In the genomic region with DNA sequence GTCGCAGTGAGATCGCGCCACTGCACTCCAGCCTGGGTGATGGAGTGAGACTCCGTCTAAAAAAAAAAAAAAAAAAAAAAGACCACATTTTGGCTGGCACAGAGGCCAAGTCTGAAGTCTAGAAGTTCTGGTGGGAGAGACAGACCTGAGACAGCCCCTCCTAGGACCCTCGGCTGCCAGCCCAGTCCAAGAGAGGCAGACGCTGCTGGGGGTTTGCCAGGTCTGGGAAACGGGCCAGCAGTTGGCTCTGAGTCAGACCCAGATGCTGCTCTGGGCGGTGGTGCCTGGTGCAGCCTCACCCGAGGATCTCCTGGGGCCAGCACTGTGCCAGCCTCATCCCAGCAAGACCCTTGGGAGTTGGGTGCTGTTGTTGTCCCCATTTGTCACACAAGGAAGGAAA, we compare ENCODE assay signal across 8 cellular contexts. TPM values are rescaled to one million over a fixed set of nuclear protein-coding genes. Genes with fewer than 3 reads are reported as not detected.
A peak's percentile ranks its signal among the peaks of the same experiment; 100 is the strongest.
DNase-seq lines count a peak whose midpoint lies in the region; ATAC-seq lines count a peak whose summit lies in the region.

No MANE protein-coding gene starts in this region.

- H3K27me3 Mint-ChIP-seq in activated naive CD4-positive, alpha-beta T cell treated with anti-CD3 and anti-CD28 coated beads, Interleukin-2, amount 10 ng/mL, durations not matched to agents 7 days and 5 days, result no peaks in the 10 kb centered on the region

- peaks cover 33% of the 10 kb centered on the region for H3K4me1 Mint-ChIP-seq in activated naive CD4-positive, alpha-beta T cell treated with anti-CD3 and anti-CD28 coated beads, Interleukin-2, amount 10 ng/mL, durations not matched to agents 7 days and 5 days

- H3K36me3 Mint-ChIP-seq in activated naive CD4-positive, alpha-beta T cell treated with anti-CD3 and anti-CD28 coated beads, Interleukin-2, amount 10 ng/mL, durations not matched to agents 7 days and 5 days, result peaks cover 57% of the 10 kb centered on the region
- peaks cover 4 to 41% of the 10 kb centered on the region in 2 donors for H3K36me3 Mint-ChIP-seq in activated naive CD4-positive, alpha-beta T cell treated with anti-CD3 and anti-CD28 coated beads, Interleukin-2, amount 50 U/mL, for 72 hours

- peak overlapping the region; percentile 51 for H3K27ac Mint-ChIP-seq in activated naive CD4-positive, alpha-beta T cell treated with anti-CD3 and anti-CD28 coated beads, Interleukin-2, amount 10 ng/mL, durations not matched to agents 7 days and 5 days
- no peak overlapping the region for H3K27ac Mint-ChIP-seq in activated naive CD4-positive, alpha-beta T cell treated with anti-CD3 and anti-CD28 coated beads, Interleukin-2, amount 50 U/mL, for 72 hours

- no peak for ATAC-seq in activated naive CD4-positive, alpha-beta T cell treated with anti-CD3 and anti-CD28 coated beads, Interleukin-2, amount 50 U/mL, for 72 hours
- ATAC-seq in GM18909 (IDR thresholded peaks at IDR 0.05; ENCODE audit: poor library complexity, unreplicated experiment), result no peak

- no peak for DNase-seq in activated naive CD4-positive, alpha-beta T cell treated with anti-CD3 and anti-CD28 coated beads, Interleukin-2, amount 10 ng/mL, durations not matched to agents 7 days and 5 days
- no peak for DNase-seq in activated naive CD4-positive, alpha-beta T cell treated with anti-CD3 and anti-CD28 coated beads, Interleukin-2, amount 50 U/mL, for 72 hours (ENCODE audit: low spot score in 2 of 2)
- DNase-seq in amygdala (lab: John Stamatoyannopoulos, UW), result peak in 55 of 56 donors; percentile 41 to 98 (median 89)
- peak; percentile 86 to 96 for DNase-seq in hippocampal formation (lab: John Stamatoyannopoulos, UW)
- DNase-seq in ureter (ENCODE audit: low spot score), result peak; percentile 70
- no peak for DNase-seq in Kasumi-1 (lab: John Stamatoyannopoulos, UW)
- no peak for DNase-seq in SKM-1 treated with dmso at 0.1 percent for 144 hours (lab: John Stamatoyannopoulos, UW; ENCODE audit: unreplicated experiment)

- no peak overlapping the region for H3K4me3 Mint-ChIP-seq in activated naive CD4-positive, alpha-beta T cell treated with anti-CD3 and anti-CD28 coated beads, Interleukin-2, amount 10 ng/mL, durations not matched to agents 7 days and 5 days

- CTCF ChIA-PET in activated naive CD4-positive, alpha-beta T cell treated with anti-CD3 and anti-CD28 coated beads, Interleukin-2, amount 10 ng/mL, durations not matched to agents 7 days and 5 days (lab: Charles Lee), result interaction anchor here (1.4 kb wide), 1 partner anchor 9 kb away, joined by 3 read pairs; no protein-coding TSS in a partner anchor

- no peaks in the 10 kb centered on the region for H3K9me3 Mint-ChIP-seq in activated naive CD4-positive, alpha-beta T cell treated with anti-CD3 and anti-CD28 coated beads, Interleukin-2, amount 10 ng/mL, durations not matched to agents 7 days and 5 days
- H3K9me3 Mint-ChIP-seq in activated naive CD4-positive, alpha-beta T cell treated with anti-CD3 and anti-CD28 coated beads, Interleukin-2, amount 50 U/mL, for 72 hours, result no peaks in the 10 kb centered on the region

RNA-seq across cellular contexts. Expression of gene FCHO1, which starts 5.8 kb away (rescaled TPM):
- total RNA-seq in activated naive CD4-positive, alpha-beta T cell treated with anti-CD3 and anti-CD28 coated beads, Interleukin-2, amount 50 U/mL, for 72 hours, result 10 to 100 TPM; 62.0 to 81.4 TPM
- 4.8 TPM for total RNA-seq in ureter

RNA-seq across cellular contexts. Expression of gene B3GNT3, which starts 37.8 kb away (rescaled TPM):
- under 1 TPM; 0.30 to 0.41 TPM for total RNA-seq in activated naive CD4-positive, alpha-beta T cell treated with anti-CD3 and anti-CD28 coated beads, Interleukin-2, amount 50 U/mL, for 72 hours
- 88.2 TPM for total RNA-seq in ureter

RNA-seq across cellular contexts. Expression of gene MAP1S, which starts 37.8 kb away (rescaled TPM):
- 10 to 100 TPM; 57.8 to 65.8 TPM for total RNA-seq in activated naive CD4-positive, alpha-beta T cell treated with anti-CD3 and anti-CD28 coated beads, Interleukin-2, amount 50 U/mL, for 72 hours
- 61.6 TPM for total RNA-seq in ureter

Comparison
In these comparisons a context has a peak if more than half of its experiments do, and no peak if none do; other contexts are left out.
1. DNase-seq: peak in amygdala (55 of 56), hippocampal formation (2 of 2) and ureter (single experiment); none in activated naive CD4-positive, alpha-beta T cell treated with anti-CD3 and anti-CD28 coated beads, Interleukin-2, amount 10 ng/mL, durations not matched to agents 7 days and 5 days (single experiment), activated naive CD4-positive, alpha-beta T cell treated with anti-CD3 and anti-CD28 coated beads, Interleukin-2, amount 50 U/mL, for 72 hours (0 of 2), Kasumi-1 (0 of 2) and SKM-1 treated with dmso at 0.1 percent for 144 hours (single experiment).
2. RNA of gene FCHO1, which starts 5.8 kb away (total RNA-seq): 62.0 to 81.4 TPM in activated naive CD4-positive, alpha-beta T cell treated with anti-CD3 and anti-CD28 coated beads, Interleukin-2, amount 50 U/mL, for 72 hours; 4.8 TPM in ureter (single experiment); every median in the first group is over 10 times any median in the second.
3. RNA of gene B3GNT3, which starts 37.8 kb away (total RNA-seq): 88.2 TPM in ureter (single experiment); 0.30 to 0.41 TPM in activated naive CD4-positive, alpha-beta T cell treated with anti-CD3 and anti-CD28 coated beads, Interleukin-2, amount 50 U/mL, for 72 hours; every median in the first group is over 10 times any median in the second.